ENCODE assay signal across 8 cellular contexts in genomic region chr6:6008114-6008647, GRCh38. TPM values are rescaled to one million over a fixed set of nuclear protein-coding genes. Genes with fewer than 3 reads are reported as not detected.
DNase-seq lines count a peak whose midpoint lies in the region; ATAC-seq and TF ChIP-seq lines count a peak whose summit lies in the region.

No MANE protein-coding gene starts in this region.

- peak overlapping the region; percentile 91 for H3K4me2 ChIP-seq in hepatocyte

- peak overlapping the region; percentile 92 for H3K27ac ChIP-seq in 22Rv1
- peak overlapping the region; percentile 83 for H3K27ac ChIP-seq in SJCRH30
- H3K27ac ChIP-seq in hepatocyte = no peak overlapping the region

- H3K9me3 ChIP-seq in SJCRH30 (replicated peaks) (no peaks in the 10 kb centered on the region), hepatocyte (ENCODE audit: low read depth) (no peaks in the 10 kb centered on the region)

- 2% methylated on average over 15 of the region's 18 CpGs for WGBS in hepatocyte (ENCODE audit: low lambda C conversion rate, missing lambda C conversion rate)

- no peaks in the 10 kb centered on the region for H3K4me1 ChIP-seq in SJCRH30
- peaks cover 26% of the 10 kb centered on the region for H3K4me1 ChIP-seq in hepatocyte (ENCODE audit: insufficient read depth)

- peak overlapping the region; percentile 59 for H2AFZ ChIP-seq in hepatocyte

- no peaks in the 10 kb centered on the region for H3K79me2 ChIP-seq in hepatocyte

- DNase-seq in SJCRH30 (no peak), hepatocyte (ENCODE audit: low spot score) (no peak), superior temporal gyrus (ENCODE audit: extremely low spot score) (peak; percentile 33), LoVo (ENCODE audit: low spot score) (no peak)
- DNase-seq in central memory CD4-positive, alpha-beta T cell = no peak

- no peaks in the 10 kb centered on the region for H3K9me2 ChIP-seq in hepatocyte (replicated peaks; ENCODE audit: insufficient read depth)

- H3K27me3 ChIP-seq in SJCRH30 (no peaks in the 10 kb centered on the region), hepatocyte (peaks cover 96% of the 10 kb centered on the region)

- TF ChIP-seq CTCF in 22Rv1 (IDR thresholded peaks at IDR 0.05) (no peak), hepatocyte (IDR thresholded peaks at IDR 0.05; ENCODE audit: poor library complexity) (no peak)

- peak overlapping the region; percentile 88 for H3K4me3 ChIP-seq in SJCRH30
- H3K4me3 ChIP-seq in hepatocyte = peak overlapping the region; percentile 28

- no peaks in the 10 kb centered on the region for H4K20me1 ChIP-seq in hepatocyte (ENCODE audit: insufficient read depth, poor library complexity, severe bottlenecking)

- peak; percentile 16 for ATAC-seq in GM19438 (IDR thresholded peaks at IDR 0.05; ENCODE audit: low read depth, unreplicated experiment)
- no peak for ATAC-seq in HG02571 (IDR thresholded peaks at IDR 0.05; ENCODE audit: unreplicated experiment)

- H3K36me3 ChIP-seq in SJCRH30 (no peaks in the 10 kb centered on the region), hepatocyte (replicated peaks; ENCODE audit: insufficient read depth, low read depth) (no peaks in the 10 kb centered on the region)

RNA-seq across cellular contexts. Expression of gene NRN1, which starts 1.5 kb away (rescaled TPM):
- 110 and 114 TPM in 2 replicates for total RNA-seq in SJCRH30 (2014; rRNA removed; shearing (Covaris generic))
- total RNA-seq in hepatocyte = not detected in 2 replicates
- not detected in 2 replicates for polyA plus RNA-seq in hepatocyte

Comparison
In these comparisons a context has a peak if more than half of its experiments do, and no peak if none do; other contexts are left out.
1. RNA of gene NRN1, which starts 1.5 kb away (total RNA-seq): 110 to 114 TPM in SJCRH30; not detected in hepatocyte; every median in the first group is over 100 times any median in the second.